14 cellular contexts compared by ENCODE assay signal in the genomic region with DNA sequence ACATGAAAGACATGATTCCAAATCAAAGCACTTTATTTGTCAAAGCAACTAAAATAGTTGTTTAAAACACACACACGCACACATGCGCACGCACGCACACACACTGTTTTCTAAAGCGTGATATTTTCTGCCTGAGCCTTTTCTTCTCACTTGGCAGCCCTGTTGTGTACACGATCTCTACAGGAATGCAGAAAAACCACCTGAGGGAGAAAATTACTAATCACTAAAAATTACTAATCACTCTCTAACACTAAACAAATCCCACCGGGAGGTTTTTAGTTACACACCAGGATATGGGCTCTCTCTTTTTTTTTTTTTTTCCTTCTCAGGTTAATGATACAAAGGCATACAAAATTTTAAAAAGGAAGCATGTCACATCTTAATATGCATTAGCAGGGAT.
DNase-seq lines count a peak whose midpoint lies in the region; ATAC-seq and TF ChIP-seq lines count a peak whose summit lies in the region.
"Had no signal": no experiment of that assay in that cellular context is flagged by ENCODE, and none has a peak within 500 bp of the region (broad histone marks: within the 10 kb centered on the region; RNA-seq: fewer than 3 reads in every experiment).

No MANE protein-coding gene starts in this region.

- peak; percentile 79 for DNase-seq in NCI-H146 treated with DMSO at 0.1 percent for 48 hours (lab: John Stamatoyannopoulos, UW; ENCODE audit: unreplicated experiment)
- DNase-seq in epithelial cell of esophagus (ENCODE audit: low read depth): peak; percentile 86
- DNase-seq in esophagus squamous epithelium (lab: John Stamatoyannopoulos, UW): no peak
- DNase-seq in breast epithelium (ENCODE audit: low spot score in 2 of 2): no peak
- no peak for DNase-seq in NCI-H1092 (lab: John Stamatoyannopoulos, UW)
- no peak for DNase-seq in NCI-H524 treated with DMSO at 0.1 percent for 48 hours (lab: John Stamatoyannopoulos, UW)
- DNase-seq: 8988T; CD4-positive, alpha-beta memory T cell; DMS153; DMS79 treated with DMSO at 0.1 percent for 48 hours; GF-D8; H9 had no signal

- intact Hi-C loops in esophagus squamous epithelium (cut with DNase I): no loop called here
- intact Hi-C loops in breast epithelium (cut with DNase I; ENCODE audit: low total_unique reads): no loop called here

- peak overlapping the region in 3 of 4 donors; percentile 78 to 87 (median 80) for H3K27ac ChIP-seq in esophagus squamous epithelium
- no peak overlapping the region for H3K27ac ChIP-seq in breast epithelium
- H3K27ac ChIP-seq: BLaER1 had no signal

- no peak for ATAC-seq in GM21737 (IDR thresholded peaks at IDR 0.05; ENCODE audit: unreplicated experiment)

- H3K36me3 ChIP-seq in esophagus squamous epithelium (no peaks in the 10 kb centered on the region), breast epithelium (no peaks in the 10 kb centered on the region)
- H3K36me3 ChIP-seq: BLaER1 had no signal

- 44 to 51% methylated on average over 7 of the region's 7 CpGs for WGBS in esophagus squamous epithelium, 2 donors

- H3K4me1 ChIP-seq in esophagus squamous epithelium (peaks cover 4 to 93% (median 27%) of the 10 kb centered on the region in 3 donors), breast epithelium (no peaks in the 10 kb centered on the region)
- H3K4me1 ChIP-seq: BLaER1 had no signal

- H3K4me3 ChIP-seq in epithelial cell of esophagus (ENCODE audit: low read length): no peak overlapping the region
- no peak overlapping the region for H3K4me3 ChIP-seq in esophagus squamous epithelium
- H3K4me3 ChIP-seq in breast epithelium: no peak overlapping the region
- H3K4me3 ChIP-seq: BLaER1 had no signal

- TF ChIP-seq POLR2A in esophagus squamous epithelium (IDR thresholded peaks at IDR 0.05): no peak
- TF ChIP-seq POLR2A in breast epithelium (IDR thresholded peaks at IDR 0.05): no peak

- TF ChIP-seq CTCF in epithelial cell of esophagus (IDR thresholded peaks at IDR 0.05; ENCODE audit: insufficient read depth, low read depth, low read length, missing control alignments): no peak
- TF ChIP-seq CTCF in esophagus squamous epithelium (IDR thresholded peaks at IDR 0.05): no peak
- TF ChIP-seq CTCF in breast epithelium (IDR thresholded peaks at IDR 0.05): no peak

- H3K9me3 ChIP-seq in esophagus squamous epithelium (no peaks in the 10 kb centered on the region), breast epithelium (no peaks in the 10 kb centered on the region)
- H3K9me3 ChIP-seq: BLaER1 had no signal

- H3K27me3 ChIP-seq in esophagus squamous epithelium (no peaks in the 10 kb centered on the region), breast epithelium (no peaks in the 10 kb centered on the region)
- H3K27me3 ChIP-seq: BLaER1 had no signal

Comparison
In these comparisons a context has a peak if more than half of its experiments do, and no peak if none do; other contexts are left out.
1. DNase-seq: peak in NCI-H146 treated with DMSO at 0.1 percent for 48 hours (single experiment) and epithelial cell of esophagus (single experiment); none in esophagus squamous epithelium (single experiment), breast epithelium (0 of 2), NCI-H1092 (single experiment) and NCI-H524 treated with DMSO at 0.1 percent for 48 hours (single experiment).
2. H3K27ac ChIP-seq: peak in esophagus squamous epithelium (3 of 4); none in breast epithelium (0 of 2).